In genomic region chr5:134411546-134412266, GRCh38 we compare ENCODE assay signal across 8 cellular contexts. TPM values are rescaled to one million over a fixed set of nuclear protein-coding genes. Genes with fewer than 3 reads are reported as not detected.
DNase-seq lines count a peak whose midpoint lies in the region; ATAC-seq and TF ChIP-seq lines count a peak whose summit lies in the region.

A gene with protein sequence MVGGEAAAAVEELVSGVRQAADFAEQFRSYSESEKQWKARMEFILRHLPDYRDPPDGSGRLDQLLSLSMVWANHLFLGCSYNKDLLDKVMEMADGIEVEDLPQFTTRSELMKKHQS (minus strand): TSS chr5:134411881. CDS start chr5:134411854, 27 bp downstream.

- no peaks in the 10 kb centered on the region for H4K20me1 ChIP-seq in SU-DHL-6 (ENCODE audit: low read depth, low read length)

- peak; percentile 92 for ATAC-seq in HG02588 (IDR thresholded peaks at IDR 0.05; ENCODE audit: unreplicated experiment)
- peak; percentile 100 for ATAC-seq in activated naive CD8-positive, alpha-beta T cell treated with anti-CD3 and anti-CD28 coated beads, Interleukin-2, amount 10 ng/mL, durations not matched to agents 7 days and 5 days (ENCODE audit: low read depth)

- 0 out of 2 replicates have a peak, but pooled peaks cover 5% of the 10 kb centered on the region for H3F3A ChIP-seq in SU-DHL-6 (ENCODE audit: insufficient read depth)

- H3K27ac Mint-ChIP-seq in activated naive CD8-positive, alpha-beta T cell treated with anti-CD3 and anti-CD28 coated beads, Interleukin-2, amount 10 ng/mL, durations not matched to agents 7 days and 5 days = peak within 1 kb of the TSS; percentile 88

- H3K27me3 ChIP-seq in SU-DHL-6 (ENCODE audit: low read length) (no peaks in the 10 kb centered on the region), parathyroid adenoma (ENCODE audit: control insufficient read depth, insufficient read depth, low read length) (no peaks in the 10 kb centered on the region), tibial artery (no peaks in the 10 kb centered on the region)

- TF ChIP-seq CTCF in GM12872 (IDR thresholded peaks at IDR 0.05; ENCODE audit: insufficient read depth, low read depth, low read length) = peak; percentile 73
- peak; percentile 76 for TF ChIP-seq CTCF in SU-DHL-6 (IDR thresholded peaks at IDR 0.05; ENCODE audit: insufficient read depth, low read length, poor library complexity, severe bottlenecking)
- peak; percentile 74 for TF ChIP-seq CTCF in parathyroid adenoma (IDR thresholded peaks at IDR 0.05)
- peak; percentile 81 to 88 for TF ChIP-seq CTCF in tibial artery (IDR thresholded peaks at IDR 0.05)

- POLR2A ChIA-PET in activated naive CD8-positive, alpha-beta T cell treated with anti-CD3 and anti-CD28 coated beads, Interleukin-2, amount 10 ng/mL, durations not matched to agents 7 days and 5 days (lab: Charles Lee) = interaction anchor here (0.6 to 4.9 kb wide), 19 partner anchors 11 to 176 kb away, joined by 3 to 67 read pairs (median 4); partner anchors contain the start of genes JADE2 and UBE2B

- H3K9me2 ChIP-seq in SU-DHL-6 (replicated peaks; ENCODE audit: insufficient read depth, low read length) = no peaks in the 10 kb centered on the region

- H3K4me3 ChIP-seq in SU-DHL-6 (ENCODE audit: insufficient read depth, low read length, poor library complexity, severe bottlenecking) (peak within 1 kb of the TSS; percentile 99), parathyroid adenoma (ENCODE audit: low read depth, low read length) (peak within 1 kb of the TSS; percentile 65), tibial artery (peak within 1 kb of the TSS; percentile 93 to 95)

- no peaks in the 10 kb centered on the region for H3K9me3 Mint-ChIP-seq in activated naive CD8-positive, alpha-beta T cell treated with anti-CD3 and anti-CD28 coated beads, Interleukin-2, amount 10 ng/mL, durations not matched to agents 7 days and 5 days

- H3K36me3 ChIP-seq in SU-DHL-6 (ENCODE audit: low read length) (no peaks in the 10 kb centered on the region), parathyroid adenoma (ENCODE audit: control insufficient read depth, insufficient read depth, low read length) (no peaks in the 10 kb centered on the region), tibial artery (peaks cover 0 to 8% (median 0%) of the 10 kb centered on the region in 3 donors)

- intact Hi-C loops in head of caudate nucleus (cut with DNase I) (loop anchor here (2.0 to 5.0 kb wide), 2 partner anchors 39 to 111 kb away; partner anchors contain the start of gene UBE2B), tibial artery (cut with DNase I; ENCODE audit: low total_unique reads) (loop anchor here (5.0 kb wide), 3 partner anchors 56 to 166 kb away; partner anchors contain the start of gene JADE2)

- H2AFZ ChIP-seq in SU-DHL-6 (ENCODE audit: low read depth, low read length, severe bottlenecking) = peak within 1 kb of the TSS; percentile 95
- H2AFZ ChIP-seq in parathyroid adenoma = peak within 1 kb of the TSS; percentile 92

- H3K27ac ChIP-seq in SU-DHL-6 (ENCODE audit: low read depth, low read length) (0 out of 2 replicates have a peak within 1 kb of the TSS, but pooled peaks have one; percentile 11), parathyroid adenoma (peak within 1 kb of the TSS; percentile 89), tibial artery (peak within 1 kb of the TSS; percentile 78 to 84)

- H3K4me3 Mint-ChIP-seq in activated naive CD8-positive, alpha-beta T cell treated with anti-CD3 and anti-CD28 coated beads, Interleukin-2, amount 10 ng/mL, durations not matched to agents 7 days and 5 days = peak within 1 kb of the TSS; percentile 93

- DNase-seq in NCI-H1048 (lab: John Stamatoyannopoulos, UW) = peak; percentile 39
- peak; percentile 92 for DNase-seq in activated naive CD8-positive, alpha-beta T cell treated with anti-CD3 and anti-CD28 coated beads, Interleukin-2, amount 10 ng/mL, durations not matched to agents 7 days and 5 days
- DNase-seq in head of caudate nucleus = peak; percentile 87 to 99 (median 97)
- peak; percentile 90 to 95 for DNase-seq in tibial artery

- peak within 1 kb of the TSS; percentile 95 for H3K4me2 ChIP-seq in SU-DHL-6 (ENCODE audit: low read depth, low read length, poor library complexity, severe bottlenecking)
- peak within 1 kb of the TSS; percentile 99 for H3K4me2 ChIP-seq in parathyroid adenoma (ENCODE audit: low read length)

- H3K36me3 Mint-ChIP-seq in activated naive CD8-positive, alpha-beta T cell treated with anti-CD3 and anti-CD28 coated beads, Interleukin-2, amount 10 ng/mL, durations not matched to agents 7 days and 5 days = peaks cover 4% of the 10 kb centered on the region

- H3K27me3 Mint-ChIP-seq in activated naive CD8-positive, alpha-beta T cell treated with anti-CD3 and anti-CD28 coated beads, Interleukin-2, amount 10 ng/mL, durations not matched to agents 7 days and 5 days = no peaks in the 10 kb centered on the region

- peaks cover 26% of the 10 kb centered on the region for H3K4me1 Mint-ChIP-seq in activated naive CD8-positive, alpha-beta T cell treated with anti-CD3 and anti-CD28 coated beads, Interleukin-2, amount 10 ng/mL, durations not matched to agents 7 days and 5 days

- H3K9me3 ChIP-seq in SU-DHL-6 (ENCODE audit: insufficient read depth, low read length) = no peaks in the 10 kb centered on the region
- H3K9me3 ChIP-seq in parathyroid adenoma (ENCODE audit: control insufficient read depth, low read length) = no peaks in the 10 kb centered on the region
- no peaks in the 10 kb centered on the region for H3K9me3 ChIP-seq in tibial artery

- H3K79me2 ChIP-seq in SU-DHL-6 (ENCODE audit: insufficient read depth, low read length) (peaks cover 26% of the 10 kb centered on the region), parathyroid adenoma (peaks cover 10% of the 10 kb centered on the region)

- H3K9ac ChIP-seq in SU-DHL-6 (ENCODE audit: low read length) (peak within 1 kb of the TSS; percentile 95), parathyroid adenoma (peak within 1 kb of the TSS; percentile 41)

- H3K4me1 ChIP-seq in parathyroid adenoma (peaks cover 21% of the 10 kb centered on the region), tibial artery (peaks cover 0 to 23% (median 22%) of the 10 kb centered on the region in 4 donors)

RNA-seq across cellular contexts. Expression of the gene that starts here (rescaled TPM):
- 10 to 100 TPM; 22.3 to 23.4 TPM for total RNA-seq in activated naive CD8-positive, alpha-beta T cell treated with anti-CD3 and anti-CD28 coated beads, Interleukin-2, amount 10 ng/mL, durations not matched to agents 7 days and 5 days

Comparison
In these comparisons a context has a peak if more than half of its experiments do, and no peak if none do; other contexts are left out.
1. Peak in every context shown above with its lines: DNase-seq, ATAC-seq, H3K4me3 ChIP-seq and H3K27ac ChIP-seq.
2. DNase-seq: peak in every context shown above with its lines; median percentile 97 in head of caudate nucleus; 92 in tibial artery; 92 in activated naive CD8-positive, alpha-beta T cell treated with anti-CD3 and anti-CD28 coated beads, Interleukin-2, amount 10 ng/mL, durations not matched to agents 7 days and 5 days; 39 in NCI-H1048.
3. H3K27ac ChIP-seq: peak in every context shown above with its lines; median percentile 89 in parathyroid adenoma; 81 in tibial artery; 11 in SU-DHL-6.